ENCODE assay signal across 8 cellular contexts in genomic region chr15:72685301-72685924, GRCh38. TPM values are rescaled to one million over a fixed set of nuclear protein-coding genes. Genes with fewer than 3 reads are reported as not detected.
DNase-seq lines count a peak whose midpoint lies in the region; ATAC-seq, FAIRE-seq and TF ChIP-seq lines count a peak whose summit lies in the region.

No MANE protein-coding gene starts in this region.

- peaks cover 8% of the 10 kb centered on the region; the same call in 1 of the 3 replicates for H3K4me1 ChIP-seq in A549
- peaks cover 4% of the 10 kb centered on the region for H3K4me1 ChIP-seq in mesendoderm (ENCODE audit: control insufficient read depth, low read depth, low read length)

- no peaks in the 10 kb centered on the region for H3K36me3 Mint-ChIP-seq in brain

- H4K5ac ChIP-seq in mesendoderm (ENCODE audit: low read length) = peak overlapping the region; percentile 91

- H3K4me3 Mint-ChIP-seq in brain = peak overlapping the region; percentile 92 to 98 (median 95)

- H3K4me3 ChIP-seq in A549 (peak overlapping the region; percentile 67), mesendoderm (ENCODE audit: low read length) (peak overlapping the region; percentile 51)

- ATAC-seq in A549 = peak; percentile 12 to 20
- peak; percentile 18 for ATAC-seq in HG03095 (IDR thresholded peaks at IDR 0.05; ENCODE audit: unreplicated experiment)
- ATAC-seq in GM21390 (IDR thresholded peaks at IDR 0.05; ENCODE audit: unreplicated experiment) = no peak

- H3K36me3 ChIP-seq in mesendoderm (ENCODE audit: control insufficient read depth, insufficient read depth, low read length) = no peaks in the 10 kb centered on the region

- no peaks in the 10 kb centered on the region for H3K79me1 ChIP-seq in mesendoderm (ENCODE audit: low read length)

- H3K18ac ChIP-seq in mesendoderm (ENCODE audit: low read length) = peak overlapping the region; percentile 12

- peak overlapping the region; percentile 88 to 89 for H3K27ac ChIP-seq in A549
- H3K27ac ChIP-seq in mesendoderm (ENCODE audit: low read depth, low read length) = peak overlapping the region; percentile 82

- TF ChIP-seq POLR2A in A549 (IDR thresholded peaks at IDR 0.05; ENCODE audit: low read length) = no peak

- no peak overlapping the region for H2BK120ac ChIP-seq in mesendoderm (ENCODE audit: low read depth, low read length)

- CTCF ChIA-PET in A549 (lab: Yijun Ruan, JAX) = interaction anchor here (0.7 to 2.5 kb wide), 9 partner anchors 10 to 86 kb away, joined by 3 to 18 read pairs (median 6); no protein-coding TSS in a partner anchor

- H3K27me3 Mint-ChIP-seq in brain = peaks cover 11% of the 10 kb centered on the region

- peak in 1 of 2 experiments; percentile 26 for DNase-seq in A549 (ENCODE audit: low read depth in 1 of 2, low spot score in 1 of 2)
- DNase-seq in mesendoderm = no peak
- DNase-seq in NCI-H748 treated with DMSO at 0.1 percent for 48 hours (lab: John Stamatoyannopoulos, UW) = no peak
- no peak for DNase-seq in DMS79 (lab: John Stamatoyannopoulos, UW)
- no peak for DNase-seq in NCI-H82 treated with DMSO at 0.1 percent for 48 hours (lab: John Stamatoyannopoulos, UW; ENCODE audit: unreplicated experiment)

- H3K79me2 ChIP-seq in mesendoderm (ENCODE audit: control insufficient read depth, insufficient read depth, low read length) = no peaks in the 10 kb centered on the region

- H3K4ac ChIP-seq in mesendoderm (ENCODE audit: low read depth, low read length) = peak overlapping the region; percentile 9

- no peaks in the 10 kb centered on the region for H3K9me3 ChIP-seq in A549

- H2BK5ac ChIP-seq in mesendoderm (ENCODE audit: low read length) = peak overlapping the region; percentile 8

- H3K27me3 ChIP-seq in mesendoderm (ENCODE audit: insufficient read depth, low read length, poor library complexity) = no peaks in the 10 kb centered on the region

- H3K27ac Mint-ChIP-seq in brain = peak overlapping the region; percentile 95 to 100 (median 99)

- H3K56ac ChIP-seq in mesendoderm (ENCODE audit: low read length) = peak overlapping the region; percentile 89

- TF ChIP-seq EP300 in A549 (IDR thresholded peaks at IDR 0.05) = no peak

- TF ChIP-seq RAD21 in A549 (conservative IDR thresholded peaks at IDR 0.05 in 1 of 2, IDR thresholded peaks at IDR 0.05 in 1 of 2) = no peak

- H3K9ac ChIP-seq in mesendoderm (ENCODE audit: low read length) = peak overlapping the region; percentile 92

- no peak overlapping the region for H3K23ac ChIP-seq in mesendoderm (ENCODE audit: low read length)

- 34% methylated on average over 23 of the region's 23 CpGs for WGBS in A549 (ENCODE audit: missing lambda C conversion rate)
- no CpG with 5 or more reads among the region's 23 CpGs for WGBS in mesendoderm (ENCODE audit: extremely low coverage, insufficient coverage, low lambda C conversion rate)

- POLR2A ChIA-PET in A549 (lab: Yijun Ruan, JAX) = interaction anchor here (1.0 to 2.1 kb wide), 9 partner anchors 8 to 310 kb away, joined by 3 to 8 read pairs (median 5); partner anchors contain the start of gene HEXA

- H4K8ac ChIP-seq in mesendoderm (ENCODE audit: low read depth, low read length) = no peak overlapping the region

- H2BK15ac ChIP-seq in mesendoderm (replicated peaks; ENCODE audit: low read depth) = no peak overlapping the region

- no peak for TF ChIP-seq CTCF in A549 (IDR thresholded peaks at IDR 0.05)
- TF ChIP-seq CTCF in brain (conservative IDR thresholded peaks at IDR 0.05) = peak in 1 of 2 experiments; percentile 21

- peaks cover 22% of the 10 kb centered on the region for H3K4me1 Mint-ChIP-seq in brain

- no peak for FAIRE-seq in A549 (lab: Jason Lieb, UNC)

- peak overlapping the region; percentile 87 for H3K4me2 ChIP-seq in A549
- H3K4me2 ChIP-seq in mesendoderm (ENCODE audit: low read length) = peak overlapping the region; percentile 97

- H2AK5ac ChIP-seq in mesendoderm (ENCODE audit: low read length) = no peak overlapping the region

- H3K9me3 Mint-ChIP-seq in brain = peaks cover 0 to 2% (median 0%) of the 10 kb centered on the region in 5 experiments

TF ChIP-seq in A549, 52 proteins besides CTCF, POLR2A, EP300 and RAD21:
- TF ChIP-seq HMGXB4 (CRISPR knock-in tag; IDR thresholded peaks at IDR 0.05; ENCODE audit: borderline replicate concordance) = peak; percentile 80; the same call in 1 of the 2 replicates
- peak; percentile 74; the same call in 1 of the 2 replicates for TF ChIP-seq TP53 (CRISPR knock-in tag; IDR thresholded peaks at IDR 0.05)
- TF ChIP-seq KDM5A (IDR thresholded peaks at IDR 0.05) = no peak
- peak; percentile 88; the same call in 1 of the 2 replicates for TF ChIP-seq EHF (CRISPR knock-in tag; IDR thresholded peaks at IDR 0.05)
- TF ChIP-seq HOXB5 (CRISPR knock-in tag; IDR thresholded peaks at IDR 0.05) = peak; percentile 72; the same call in 1 of the 2 replicates
- TF ChIP-seq HDAC2 (IDR thresholded peaks at IDR 0.05) = no peak
- TF ChIP-seq ZFP36 (IDR thresholded peaks at IDR 0.05; ENCODE audit: borderline replicate concordance, partially characterized antibody) = no peak
- no peak for TF ChIP-seq SREBF2 (IDR thresholded peaks at IDR 0.05)
- TF ChIP-seq RARB (CRISPR knock-in tag; IDR thresholded peaks at IDR 0.05) = no peak
- TF ChIP-seq HOXB13 (CRISPR knock-in tag; IDR thresholded peaks at IDR 0.05; ENCODE audit: low read depth) = 0 out of 2 replicates have a peak, but pooled peaks have one; percentile 33
- TF ChIP-seq HOXA7 (CRISPR knock-in tag; IDR thresholded peaks at IDR 0.05) = peak; percentile 42; the same call in 1 of the 2 replicates

RNA-seq across cellular contexts. Expression of gene HIGD2B, which starts 0.6 kb away (rescaled TPM):
- polyA plus RNA-seq in A549 (2011; rRNA removed) = not detected in 2 replicates
- 0.04 TPM in 1 of 2 replicates, not detected in the other for polyA plus RNA-seq in A549 (2012; cell fraction: cytosol; rRNA removed)
- not detected in 2 replicates for polyA plus RNA-seq in A549 (2012; cell fraction: nucleus; rRNA removed)
- polyA plus RNA-seq in A549 (2017; fragmentation: RNase III; extraction: RNeasy Plus Mini Kit Qiagen cat#74134 plus additional on column Dnase treatment) = not detected in 3 replicates
- polyA minus RNA-seq in A549 (2011; rRNA and poly(A)+ RNA removed) = 0.24 TPM in 1 of 2 replicates, not detected in the other
- polyA plus RNA-seq in brain (ENCODE audit: insufficient read depth, low read depth, low replicate concordance) = not detected
- not detected for polyA plus RNA-seq in mesendoderm (2013, experiment 1 of 2)
- polyA plus RNA-seq in mesendoderm (2013, experiment 2 of 2) = not detected

RNA-seq across cellular contexts. Expression of gene BBS4, which starts 0.6 kb away (rescaled TPM):
- polyA plus RNA-seq in A549 (2011; rRNA removed) (40.4 and 43.3 TPM in 2 replicates), A549 (2017; fragmentation: RNase III; extraction: RNeasy Plus Mini Kit Qiagen cat#74134 plus additional on column Dnase treatment) (22.4 to 25.4 TPM (median 22.6 TPM) in 3 replicates), brain (ENCODE audit: insufficient read depth, low read depth, low replicate concordance) (9.9 TPM)
- 13.8 and 16.9 TPM in 2 replicates for polyA plus RNA-seq in A549 (2012; cell fraction: cytosol; rRNA removed)
- 16.4 and 27.5 TPM in 2 replicates for polyA plus RNA-seq in A549 (2012; cell fraction: nucleus; rRNA removed)
- 27.6 and 33.7 TPM in 2 replicates for polyA minus RNA-seq in A549 (2011; rRNA and poly(A)+ RNA removed)
- 18.6 TPM for polyA plus RNA-seq in mesendoderm (2013, experiment 1 of 2)
- 18.6 TPM for polyA plus RNA-seq in mesendoderm (2013, experiment 2 of 2)

RNA-seq across cellular contexts. Expression of gene GOLGA6B, which starts 30.9 kb away (rescaled TPM):
- polyA plus RNA-seq in A549 (2011; rRNA removed) = not detected in 2 replicates
- polyA plus RNA-seq in A549 (2012; cell fraction: cytosol; rRNA removed) = not detected in 2 replicates
- 0.04 TPM in 1 of 2 replicates, not detected in the other for polyA plus RNA-seq in A549 (2012; cell fraction: nucleus; rRNA removed)
- not detected in 3 replicates for polyA plus RNA-seq in A549 (2017; fragmentation: RNase III; extraction: RNeasy Plus Mini Kit Qiagen cat#74134 plus additional on column Dnase treatment)
- polyA minus RNA-seq in A549 (2011; rRNA and poly(A)+ RNA removed) = not detected in 2 replicates
- not detected for polyA plus RNA-seq in brain (ENCODE audit: insufficient read depth, low read depth, low replicate concordance)
- polyA plus RNA-seq in mesendoderm (2013, experiment 1 of 2) = 0.06 TPM
- polyA plus RNA-seq in mesendoderm (2013, experiment 2 of 2) = 0.07 TPM
